In the genomic region with DNA sequence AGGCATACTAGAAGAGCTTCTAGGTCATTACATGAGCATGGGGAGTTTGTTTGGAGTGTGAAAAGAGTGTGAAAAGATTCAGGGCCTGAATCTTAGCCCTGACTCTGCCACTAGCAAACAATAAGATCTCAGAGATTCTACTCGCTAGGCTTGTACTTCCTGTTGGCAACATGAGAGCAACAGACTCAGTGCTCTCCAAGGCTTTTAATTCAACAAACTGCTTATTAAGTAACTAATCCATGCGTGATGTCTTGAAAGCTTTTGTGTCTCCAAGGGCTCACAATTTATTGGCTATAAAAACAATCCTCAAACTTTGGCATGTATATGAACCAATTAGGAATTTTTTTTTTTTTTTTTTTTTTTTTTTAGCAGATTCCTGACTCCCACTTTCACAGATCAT, we compare ENCODE assay signal across 22 cellular contexts.
DNase-seq lines count a peak whose midpoint lies in the region; TF ChIP-seq lines count a peak whose summit lies in the region.
"Had no signal": no experiment of that assay in that cellular context is flagged by ENCODE, and none has a peak within 500 bp of the region (broad histone marks: within the 10 kb centered on the region; RNA-seq: fewer than 3 reads in every experiment).

No MANE protein-coding gene starts in this region.

- no peaks in the 10 kb centered on the region for H3K27me3 ChIP-seq in tibial nerve
- no peaks in the 10 kb centered on the region for H3K27me3 ChIP-seq in hepatocyte
- H3K27me3 ChIP-seq in MM.1S (replicated peaks; ENCODE audit: insufficient read depth, low read length): no peaks in the 10 kb centered on the region
- H3K27me3 ChIP-seq: Peyer's patch, stomach had no signal

- peaks cover 26% of the 10 kb centered on the region for H3F3A ChIP-seq in MM.1S (ENCODE audit: insufficient read depth, low read length)

- no peak for TF ChIP-seq CTCF in tibial nerve (IDR thresholded peaks at IDR 0.05)
- no peak for TF ChIP-seq CTCF in hepatocyte (IDR thresholded peaks at IDR 0.05; ENCODE audit: poor library complexity)
- no peak for TF ChIP-seq CTCF in MM.1S (IDR thresholded peaks at IDR 0.05; ENCODE audit: low read length)

- no peak for TF ChIP-seq EP300 in tibial nerve (IDR thresholded peaks at IDR 0.05)

- H3K9me3 ChIP-seq in tibial nerve (no peaks in the 10 kb centered on the region), hepatocyte (ENCODE audit: low read depth) (no peaks in the 10 kb centered on the region), MM.1S (replicated peaks; ENCODE audit: insufficient read depth, low read length) (no peaks in the 10 kb centered on the region)
- H3K9me3 ChIP-seq: Peyer's patch, psoas muscle, stomach had no signal

- H3K27ac ChIP-seq in tibial nerve (no peak overlapping the region), hepatocyte (no peak overlapping the region), MM.1S (ENCODE audit: low read length) (no peak overlapping the region)
- H3K27ac ChIP-seq: Peyer's patch, psoas muscle, stomach had no signal

- H4K20me1 ChIP-seq in hepatocyte (ENCODE audit: insufficient read depth, poor library complexity, severe bottlenecking) (no peaks in the 10 kb centered on the region), MM.1S (ENCODE audit: insufficient read depth, low read length) (no peaks in the 10 kb centered on the region)

- H3K9me2 ChIP-seq in hepatocyte (replicated peaks; ENCODE audit: insufficient read depth): no peaks in the 10 kb centered on the region
- H3K9me2 ChIP-seq in MM.1S (replicated peaks; ENCODE audit: insufficient read depth, low read length): no peaks in the 10 kb centered on the region

- no peaks in the 10 kb centered on the region for H3K4me1 ChIP-seq in tibial nerve
- no peaks in the 10 kb centered on the region for H3K4me1 ChIP-seq in hepatocyte (ENCODE audit: insufficient read depth)
- H3K4me1 ChIP-seq in MM.1S (ENCODE audit: low read length): peaks cover 30% of the 10 kb centered on the region
- H3K4me1 ChIP-seq: Peyer's patch, psoas muscle had no signal

- H3K79me2 ChIP-seq in hepatocyte (peaks cover 51% of the 10 kb centered on the region), MM.1S (ENCODE audit: low read length) (no peaks in the 10 kb centered on the region)

- H2AFZ ChIP-seq in hepatocyte (no peak overlapping the region), MM.1S (ENCODE audit: low read length) (no peak overlapping the region)

- H3K4me3 ChIP-seq in tibial nerve (no peak overlapping the region), hepatocyte (no peak overlapping the region), MM.1S (ENCODE audit: low read length) (no peak overlapping the region)
- H3K4me3 ChIP-seq: Peyer's patch, psoas muscle, stomach had no signal

- 18 to 19% methylated on average over 2 of the region's 2 CpGs for whole genome bisulfite sequencing in tibial nerve, 2 donors
- WGBS in hepatocyte (ENCODE audit: low lambda C conversion rate, missing lambda C conversion rate): 42% methylated on average over 2 of the region's 2 CpGs

- H3K4me2 ChIP-seq in hepatocyte (no peak overlapping the region), MM.1S (ENCODE audit: low read depth, low read length) (no peak overlapping the region)

- no peak overlapping the region for H3K9ac ChIP-seq in MM.1S (ENCODE audit: low read length)

- TF ChIP-seq POLR2A in tibial nerve (IDR thresholded peaks at IDR 0.05): no peak

- DNase-seq in NCI-H510A treated with DMSO at 0.1 percent for 48 hours (lab: John Stamatoyannopoulos, UW) (peak; percentile 51), NCI-H510A (lab: John Stamatoyannopoulos, UW) (no peak), NCI-H2029 treated with DMSO at 0.1 percent for 48 hours (lab: John Stamatoyannopoulos, UW) (peak; percentile 85), epidermal melanocyte (ENCODE audit: insufficient read length, low spot score) (peak; percentile 41), putamen (ENCODE audit: low spot score) (peak; percentile 52), tibial nerve (ENCODE audit: low spot score in 2 of 2) (no peak), hepatocyte (ENCODE audit: low spot score) (no peak), MM.1S (no peak)
- DNase-seq: 8988T; activated CD4-positive, alpha-beta T cell treated with anti-CD3 and anti-CD28 coated beads, Interleukin-2, amount 50 U/mL, for 48 hours; activated CD8-positive, alpha-beta memory T cell treated with anti-CD3 and anti-CD28 coated beads, Interleukin-2, amount 50 U/mL, for 48 hours; CD8-positive, alpha-beta memory T cell; central memory CD4-positive, alpha-beta T cell; DMS53; H7; NCI-H1436; NK-92 treated with Interleukin-12 subunit alpha and Interleukin-12 subunit beta, amount 100 ng/mL, for 24 hours; Peyer's patch; psoas muscle; SIG-M5; stimulated activated CD8-positive, alpha-beta memory T cell treated with anti-CD3 and anti-CD28 coated beads, Interleukin-4, amount 100 ng/mL, for 48 hours; stomach had no signal

- no peaks in the 10 kb centered on the region for H3K36me3 ChIP-seq in tibial nerve
- no peaks in the 10 kb centered on the region for H3K36me3 ChIP-seq in hepatocyte (replicated peaks; ENCODE audit: insufficient read depth, low read depth)
- no peaks in the 10 kb centered on the region for H3K36me3 ChIP-seq in MM.1S (replicated peaks; ENCODE audit: insufficient read depth, low read length)
- H3K36me3 ChIP-seq: Peyer's patch, stomach had no signal

Comparison
In these comparisons a context has a peak if more than half of its experiments do, and no peak if none do; other contexts are left out.
1. DNase-seq: peak in NCI-H510A treated with DMSO at 0.1 percent for 48 hours (single experiment), NCI-H2029 treated with DMSO at 0.1 percent for 48 hours (single experiment), epidermal melanocyte (single experiment) and putamen (single experiment); none in NCI-H510A (single experiment), tibial nerve (0 of 2), hepatocyte (single experiment) and MM.1S (single experiment).